In the genomic region with DNA sequence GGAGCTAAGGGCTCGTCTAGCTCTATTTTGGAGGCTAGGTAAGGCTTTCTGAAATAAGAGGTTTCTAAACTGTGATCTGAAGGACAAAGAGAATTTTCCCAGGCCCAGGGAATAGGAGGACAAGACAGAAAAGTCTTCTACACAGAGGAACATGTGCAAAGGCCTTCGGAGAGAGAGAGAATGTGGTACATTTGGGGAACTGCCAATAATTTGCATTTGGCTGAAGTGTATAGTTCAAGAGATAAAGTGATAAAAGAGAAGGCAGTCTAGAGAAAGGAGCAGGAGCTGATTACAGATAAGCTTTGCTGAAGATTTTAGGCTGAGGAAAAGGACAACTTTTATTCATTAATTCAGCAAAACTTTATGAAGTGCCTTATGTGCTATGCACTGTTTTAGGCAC, we compare ENCODE assay signal across 1 cellular context.
TF ChIP-seq lines count a peak whose summit lies in the region.

No MANE protein-coding gene starts in this region.

TF ChIP-seq in K562, 482 proteins besides CTCF, POLR2A, EP300 and RAD21:
- TF ChIP-seq, protein P1, sequence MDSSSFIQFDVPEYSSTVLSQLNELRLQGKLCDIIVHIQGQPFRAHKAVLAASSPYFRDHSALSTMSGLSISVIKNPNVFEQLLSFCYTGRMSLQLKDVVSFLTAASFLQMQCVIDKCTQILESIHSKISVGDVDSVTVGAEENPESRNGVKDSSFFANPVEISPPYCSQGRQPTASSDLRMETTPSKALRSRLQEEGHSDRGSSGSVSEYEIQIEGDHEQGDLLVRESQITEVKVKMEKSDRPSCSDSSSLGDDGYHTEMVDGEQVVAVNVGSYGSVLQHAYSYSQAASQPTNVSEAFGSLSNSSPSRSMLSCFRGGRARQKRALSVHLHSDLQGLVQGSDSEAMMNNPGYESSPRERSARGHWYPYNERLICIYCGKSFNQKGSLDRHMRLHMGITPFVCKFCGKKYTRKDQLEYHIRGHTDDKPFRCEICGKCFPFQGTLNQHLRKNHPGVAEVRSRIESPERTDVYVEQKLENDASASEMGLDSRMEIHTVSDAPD (CRISPR knock-in tag; IDR thresholded peaks at IDR 0.05) = no peak
- TF ChIP-seq, protein P2, sequence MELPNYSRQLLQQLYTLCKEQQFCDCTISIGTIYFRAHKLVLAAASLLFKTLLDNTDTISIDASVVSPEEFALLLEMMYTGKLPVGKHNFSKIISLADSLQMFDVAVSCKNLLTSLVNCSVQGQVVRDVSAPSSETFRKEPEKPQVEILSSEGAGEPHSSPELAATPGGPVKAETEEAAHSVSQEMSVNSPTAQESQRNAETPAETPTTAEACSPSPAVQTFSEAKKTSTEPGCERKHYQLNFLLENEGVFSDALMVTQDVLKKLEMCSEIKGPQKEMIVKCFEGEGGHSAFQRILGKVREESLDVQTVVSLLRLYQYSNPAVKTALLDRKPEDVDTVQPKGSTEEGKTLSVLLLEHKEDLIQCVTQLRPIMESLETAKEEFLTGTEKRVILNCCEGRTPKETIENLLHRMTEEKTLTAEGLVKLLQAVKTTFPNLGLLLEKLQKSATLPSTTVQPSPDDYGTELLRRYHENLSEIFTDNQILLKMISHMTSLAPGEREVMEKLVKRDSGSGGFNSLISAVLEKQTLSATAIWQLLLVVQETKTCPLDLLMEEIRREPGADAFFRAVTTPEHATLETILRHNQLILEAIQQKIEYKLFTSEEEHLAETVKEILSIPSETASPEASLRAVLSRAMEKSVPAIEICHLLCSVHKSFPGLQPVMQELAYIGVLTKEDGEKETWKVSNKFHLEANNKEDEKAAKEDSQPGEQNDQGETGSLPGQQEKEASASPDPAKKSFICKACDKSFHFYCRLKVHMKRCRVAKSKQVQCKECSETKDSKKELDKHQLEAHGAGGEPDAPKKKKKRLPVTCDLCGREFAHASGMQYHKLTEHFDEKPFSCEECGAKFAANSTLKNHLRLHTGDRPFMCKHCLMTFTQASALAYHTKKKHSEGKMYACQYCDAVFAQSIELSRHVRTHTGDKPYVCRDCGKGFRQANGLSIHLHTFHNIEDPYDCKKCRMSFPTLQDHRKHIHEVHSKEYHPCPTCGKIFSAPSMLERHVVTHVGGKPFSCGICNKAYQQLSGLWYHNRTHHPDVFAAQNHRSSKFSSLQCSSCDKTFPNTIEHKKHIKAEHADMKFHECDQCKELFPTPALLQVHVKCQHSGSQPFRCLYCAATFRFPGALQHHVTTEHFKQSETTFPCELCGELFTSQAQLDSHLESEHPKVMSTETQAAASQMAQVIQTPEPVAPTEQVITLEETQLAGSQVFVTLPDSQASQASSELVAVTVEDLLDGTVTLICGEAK (IDR thresholded peaks at IDR 0.05) = 0 out of 2 replicates have a peak, but pooled peaks have one; percentile 14
- TF ChIP-seq, protein P2 (CRISPR knock-in tag; IDR thresholded peaks at IDR 0.05) = no peak
